ENCODE assay signal across 1 cellular context in the genomic region with DNA sequence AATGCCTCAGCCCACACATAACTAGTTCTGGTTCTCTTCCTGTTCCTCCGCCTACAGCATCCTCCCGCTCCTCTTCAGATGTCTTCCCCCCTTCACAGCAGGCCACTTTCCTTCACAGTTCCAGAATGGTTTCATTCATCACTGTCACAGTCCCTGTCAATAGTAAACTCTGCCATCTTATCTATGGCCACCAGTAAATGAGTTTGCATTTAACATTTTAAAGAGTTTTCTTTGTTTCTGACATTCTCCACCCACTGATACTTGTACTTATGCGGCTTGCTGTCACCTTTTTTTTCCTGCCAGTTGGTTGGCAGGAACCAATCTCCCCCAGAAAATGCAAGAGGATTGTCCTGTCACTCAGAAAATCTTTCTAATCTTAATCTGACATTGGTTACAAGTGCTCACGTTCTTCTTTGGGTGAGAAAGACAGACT.
TF ChIP-seq lines count a peak whose summit lies in the region.

No MANE protein-coding gene starts in this region.

TF ChIP-seq in WTC11, 78 proteins besides CTCF, POLR2A, EP300 and RAD21 (continued from another document):
- TF ChIP-seq, protein P1, sequence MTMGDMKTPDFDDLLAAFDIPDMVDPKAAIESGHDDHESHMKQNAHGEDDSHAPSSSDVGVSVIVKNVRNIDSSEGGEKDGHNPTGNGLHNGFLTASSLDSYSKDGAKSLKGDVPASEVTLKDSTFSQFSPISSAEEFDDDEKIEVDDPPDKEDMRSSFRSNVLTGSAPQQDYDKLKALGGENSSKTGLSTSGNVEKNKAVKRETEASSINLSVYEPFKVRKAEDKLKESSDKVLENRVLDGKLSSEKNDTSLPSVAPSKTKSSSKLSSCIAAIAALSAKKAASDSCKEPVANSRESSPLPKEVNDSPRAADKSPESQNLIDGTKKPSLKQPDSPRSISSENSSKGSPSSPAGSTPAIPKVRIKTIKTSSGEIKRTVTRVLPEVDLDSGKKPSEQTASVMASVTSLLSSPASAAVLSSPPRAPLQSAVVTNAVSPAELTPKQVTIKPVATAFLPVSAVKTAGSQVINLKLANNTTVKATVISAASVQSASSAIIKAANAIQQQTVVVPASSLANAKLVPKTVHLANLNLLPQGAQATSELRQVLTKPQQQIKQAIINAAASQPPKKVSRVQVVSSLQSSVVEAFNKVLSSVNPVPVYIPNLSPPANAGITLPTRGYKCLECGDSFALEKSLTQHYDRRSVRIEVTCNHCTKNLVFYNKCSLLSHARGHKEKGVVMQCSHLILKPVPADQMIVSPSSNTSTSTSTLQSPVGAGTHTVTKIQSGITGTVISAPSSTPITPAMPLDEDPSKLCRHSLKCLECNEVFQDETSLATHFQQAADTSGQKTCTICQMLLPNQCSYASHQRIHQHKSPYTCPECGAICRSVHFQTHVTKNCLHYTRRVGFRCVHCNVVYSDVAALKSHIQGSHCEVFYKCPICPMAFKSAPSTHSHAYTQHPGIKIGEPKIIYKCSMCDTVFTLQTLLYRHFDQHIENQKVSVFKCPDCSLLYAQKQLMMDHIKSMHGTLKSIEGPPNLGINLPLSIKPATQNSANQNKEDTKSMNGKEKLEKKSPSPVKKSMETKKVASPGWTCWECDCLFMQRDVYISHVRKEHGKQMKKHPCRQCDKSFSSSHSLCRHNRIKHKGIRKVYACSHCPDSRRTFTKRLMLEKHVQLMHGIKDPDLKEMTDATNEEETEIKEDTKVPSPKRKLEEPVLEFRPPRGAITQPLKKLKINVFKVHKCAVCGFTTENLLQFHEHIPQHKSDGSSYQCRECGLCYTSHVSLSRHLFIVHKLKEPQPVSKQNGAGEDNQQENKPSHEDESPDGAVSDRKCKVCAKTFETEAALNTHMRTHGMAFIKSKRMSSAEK (CRISPR knock-in tag; IDR thresholded peaks at IDR 0.05; ENCODE audit: borderline replicate concordance), result no peak
- no peak for TF ChIP-seq IRF2 (CRISPR knock-in tag; IDR thresholded peaks at IDR 0.05; ENCODE audit: borderline replicate concordance, low read depth)
- TF ChIP-seq, protein P2, sequence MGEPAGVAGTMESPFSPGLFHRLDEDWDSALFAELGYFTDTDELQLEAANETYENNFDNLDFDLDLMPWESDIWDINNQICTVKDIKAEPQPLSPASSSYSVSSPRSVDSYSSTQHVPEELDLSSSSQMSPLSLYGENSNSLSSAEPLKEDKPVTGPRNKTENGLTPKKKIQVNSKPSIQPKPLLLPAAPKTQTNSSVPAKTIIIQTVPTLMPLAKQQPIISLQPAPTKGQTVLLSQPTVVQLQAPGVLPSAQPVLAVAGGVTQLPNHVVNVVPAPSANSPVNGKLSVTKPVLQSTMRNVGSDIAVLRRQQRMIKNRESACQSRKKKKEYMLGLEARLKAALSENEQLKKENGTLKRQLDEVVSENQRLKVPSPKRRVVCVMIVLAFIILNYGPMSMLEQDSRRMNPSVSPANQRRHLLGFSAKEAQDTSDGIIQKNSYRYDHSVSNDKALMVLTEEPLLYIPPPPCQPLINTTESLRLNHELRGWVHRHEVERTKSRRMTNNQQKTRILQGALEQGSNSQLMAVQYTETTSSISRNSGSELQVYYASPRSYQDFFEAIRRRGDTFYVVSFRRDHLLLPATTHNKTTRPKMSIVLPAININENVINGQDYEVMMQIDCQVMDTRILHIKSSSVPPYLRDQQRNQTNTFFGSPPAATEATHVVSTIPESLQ (CRISPR knock-in tag; IDR thresholded peaks at IDR 0.05), result no peak
- TF ChIP-seq, protein P3, sequence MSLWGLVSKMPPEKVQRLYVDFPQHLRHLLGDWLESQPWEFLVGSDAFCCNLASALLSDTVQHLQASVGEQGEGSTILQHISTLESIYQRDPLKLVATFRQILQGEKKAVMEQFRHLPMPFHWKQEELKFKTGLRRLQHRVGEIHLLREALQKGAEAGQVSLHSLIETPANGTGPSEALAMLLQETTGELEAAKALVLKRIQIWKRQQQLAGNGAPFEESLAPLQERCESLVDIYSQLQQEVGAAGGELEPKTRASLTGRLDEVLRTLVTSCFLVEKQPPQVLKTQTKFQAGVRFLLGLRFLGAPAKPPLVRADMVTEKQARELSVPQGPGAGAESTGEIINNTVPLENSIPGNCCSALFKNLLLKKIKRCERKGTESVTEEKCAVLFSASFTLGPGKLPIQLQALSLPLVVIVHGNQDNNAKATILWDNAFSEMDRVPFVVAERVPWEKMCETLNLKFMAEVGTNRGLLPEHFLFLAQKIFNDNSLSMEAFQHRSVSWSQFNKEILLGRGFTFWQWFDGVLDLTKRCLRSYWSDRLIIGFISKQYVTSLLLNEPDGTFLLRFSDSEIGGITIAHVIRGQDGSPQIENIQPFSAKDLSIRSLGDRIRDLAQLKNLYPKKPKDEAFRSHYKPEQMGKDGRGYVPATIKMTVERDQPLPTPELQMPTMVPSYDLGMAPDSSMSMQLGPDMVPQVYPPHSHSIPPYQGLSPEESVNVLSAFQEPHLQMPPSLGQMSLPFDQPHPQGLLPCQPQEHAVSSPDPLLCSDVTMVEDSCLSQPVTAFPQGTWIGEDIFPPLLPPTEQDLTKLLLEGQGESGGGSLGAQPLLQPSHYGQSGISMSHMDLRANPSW (CRISPR knock-in tag; conservative IDR thresholded peaks at IDR 0.05; ENCODE audit: low read depth), result no peak
- TF ChIP-seq CBFB (CRISPR knock-in tag; IDR thresholded peaks at IDR 0.05; ENCODE audit: low read depth), result no peak
- TF ChIP-seq, protein P4, sequence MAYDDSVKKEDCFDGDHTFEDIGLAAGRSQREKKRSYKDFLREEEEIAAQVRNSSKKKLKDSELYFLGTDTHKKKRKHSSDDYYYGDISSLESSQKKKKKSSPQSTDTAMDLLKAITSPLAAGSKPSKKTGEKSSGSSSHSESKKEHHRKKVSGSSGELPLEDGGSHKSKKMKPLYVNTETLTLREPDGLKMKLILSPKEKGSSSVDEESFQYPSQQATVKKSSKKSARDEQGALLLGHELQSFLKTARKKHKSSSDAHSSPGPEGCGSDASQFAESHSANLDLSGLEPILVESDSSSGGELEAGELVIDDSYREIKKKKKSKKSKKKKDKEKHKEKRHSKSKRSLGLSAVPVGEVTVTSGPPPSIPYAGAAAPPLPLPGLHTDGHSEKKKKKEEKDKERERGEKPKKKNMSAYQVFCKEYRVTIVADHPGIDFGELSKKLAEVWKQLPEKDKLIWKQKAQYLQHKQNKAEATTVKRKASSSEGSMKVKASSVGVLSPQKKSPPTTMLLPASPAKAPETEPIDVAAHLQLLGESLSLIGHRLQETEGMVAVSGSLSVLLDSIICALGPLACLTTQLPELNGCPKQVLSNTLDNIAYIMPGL (CRISPR knock-in tag; IDR thresholded peaks at IDR 0.05), result no peak
- TF ChIP-seq, protein P5, sequence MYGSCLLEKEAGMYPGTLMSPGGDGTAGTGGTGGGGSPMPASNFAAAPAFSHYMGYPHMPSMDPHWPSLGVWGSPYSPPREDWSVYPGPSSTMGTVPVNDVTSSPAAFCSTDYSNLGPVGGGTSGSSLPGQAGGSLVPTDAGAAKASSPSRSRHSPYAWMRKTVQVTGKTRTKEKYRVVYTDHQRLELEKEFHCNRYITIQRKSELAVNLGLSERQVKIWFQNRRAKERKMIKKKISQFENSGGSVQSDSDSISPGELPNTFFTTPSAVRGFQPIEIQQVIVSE (CRISPR knock-in tag; IDR thresholded peaks at IDR 0.05; ENCODE audit: borderline replicate concordance), result no peak
- TF ChIP-seq, protein P6, sequence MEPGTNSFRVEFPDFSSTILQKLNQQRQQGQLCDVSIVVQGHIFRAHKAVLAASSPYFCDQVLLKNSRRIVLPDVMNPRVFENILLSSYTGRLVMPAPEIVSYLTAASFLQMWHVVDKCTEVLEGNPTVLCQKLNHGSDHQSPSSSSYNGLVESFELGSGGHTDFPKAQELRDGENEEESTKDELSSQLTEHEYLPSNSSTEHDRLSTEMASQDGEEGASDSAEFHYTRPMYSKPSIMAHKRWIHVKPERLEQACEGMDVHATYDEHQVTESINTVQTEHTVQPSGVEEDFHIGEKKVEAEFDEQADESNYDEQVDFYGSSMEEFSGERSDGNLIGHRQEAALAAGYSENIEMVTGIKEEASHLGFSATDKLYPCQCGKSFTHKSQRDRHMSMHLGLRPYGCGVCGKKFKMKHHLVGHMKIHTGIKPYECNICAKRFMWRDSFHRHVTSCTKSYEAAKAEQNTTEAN (CRISPR knock-in tag; IDR thresholded peaks at IDR 0.05), result no peak
- TF ChIP-seq ZNF671 (CRISPR knock-in tag; IDR thresholded peaks at IDR 0.05), result no peak
- TF ChIP-seq NR1H2 (CRISPR knock-in tag; IDR thresholded peaks at IDR 0.05), result no peak
- TF ChIP-seq FOXP1 (CRISPR knock-in tag; IDR thresholded peaks at IDR 0.05; ENCODE audit: borderline replicate concordance), result no peak
- TF ChIP-seq, protein P7, sequence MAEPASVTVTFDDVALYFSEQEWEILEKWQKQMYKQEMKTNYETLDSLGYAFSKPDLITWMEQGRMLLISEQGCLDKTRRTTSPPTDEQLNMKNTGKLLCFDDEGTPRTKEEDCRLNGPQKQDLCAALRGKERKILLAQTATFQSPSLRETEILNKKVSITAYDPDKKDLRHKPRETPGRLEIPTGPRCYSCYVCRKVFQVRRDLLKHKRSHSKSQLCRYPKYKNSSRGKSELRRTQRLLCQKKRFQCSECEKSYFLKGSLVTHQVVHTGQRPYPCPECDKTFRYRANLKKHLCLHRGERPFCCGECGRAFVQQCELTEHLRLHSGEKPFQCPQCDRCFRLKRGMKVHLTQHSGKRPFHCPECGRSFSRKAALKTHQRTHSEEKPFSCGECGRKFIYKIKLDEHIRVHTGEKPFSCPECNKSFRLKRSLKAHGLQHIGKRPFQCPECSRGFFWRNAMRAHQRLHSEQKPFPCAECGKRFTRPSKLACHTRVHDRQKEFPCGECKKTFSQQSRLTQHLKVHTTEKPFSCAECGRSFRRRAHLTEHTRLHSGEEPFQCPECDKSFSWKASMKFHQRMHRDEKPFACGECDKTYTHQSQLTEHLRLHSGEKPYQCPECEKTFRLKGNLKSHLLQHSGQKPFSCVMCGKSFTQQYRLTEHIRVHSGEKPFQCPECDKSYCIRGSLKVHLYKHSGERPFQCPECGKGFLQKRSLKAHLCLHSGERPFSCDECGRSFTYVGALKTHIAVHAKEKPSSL (CRISPR knock-in tag; conservative IDR thresholded peaks at IDR 0.05), result no peak
- TF ChIP-seq, protein P8, sequence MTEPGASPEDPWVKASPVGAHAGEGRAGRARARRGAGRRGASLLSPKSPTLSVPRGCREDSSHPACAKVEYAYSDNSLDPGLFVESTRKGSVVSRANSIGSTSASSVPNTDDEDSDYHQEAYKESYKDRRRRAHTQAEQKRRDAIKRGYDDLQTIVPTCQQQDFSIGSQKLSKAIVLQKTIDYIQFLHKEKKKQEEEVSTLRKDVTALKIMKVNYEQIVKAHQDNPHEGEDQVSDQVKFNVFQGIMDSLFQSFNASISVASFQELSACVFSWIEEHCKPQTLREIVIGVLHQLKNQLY (CRISPR knock-in tag; IDR thresholded peaks at IDR 0.05), result no peak
